Comparison of ENCODE assay signal across 1 cellular context in genomic region chr18:3498705-3499451, GRCh38.
TF ChIP-seq lines count a peak whose summit lies in the region.

No MANE protein-coding gene starts in this region.

TF ChIP-seq in HepG2, 621 proteins besides CTCF, POLR2A, EP300 and RAD21 (continued from another document):
- TF ChIP-seq AHDC1 (CRISPR knock-in tag; IDR thresholded peaks at IDR 0.05; ENCODE audit: borderline replicate concordance) (no peak), ZNF317 (CRISPR knock-in tag; IDR thresholded peaks at IDR 0.05) (no peak), ZKSCAN5 (CRISPR knock-in tag; IDR thresholded peaks at IDR 0.05) (no peak), HMGA1 (CRISPR knock-in tag; conservative IDR thresholded peaks at IDR 0.05) (no peak), WIZ (CRISPR knock-in tag; IDR thresholded peaks at IDR 0.05) (no peak), HNRNPLL (IDR thresholded peaks at IDR 0.05; ENCODE audit: low read depth, low read length, poor library complexity, severe bottlenecking) (peak; percentile 43), TERF1 (CRISPR knock-in tag; IDR thresholded peaks at IDR 0.05) (no peak), ZNF687 (CRISPR knock-in tag; IDR thresholded peaks at IDR 0.05) (peak; percentile 15; the same call in 1 of the 2 replicates), KDM5B (CRISPR knock-in tag; IDR thresholded peaks at IDR 0.05; ENCODE audit: borderline replicate concordance) (peak; percentile 35; the same call in 1 of the 2 replicates), DPF2 (CRISPR knock-in tag; IDR thresholded peaks at IDR 0.05; ENCODE audit: borderline replicate concordance, low read depth) (no peak), ZMYM4 (CRISPR knock-in tag; IDR thresholded peaks at IDR 0.05) (no peak), DMAP1 (CRISPR knock-in tag; IDR thresholded peaks at IDR 0.05) (no peak), NFYB (CRISPR knock-in tag; IDR thresholded peaks at IDR 0.05) (no peak), XRCC5 (optimal IDR thresholded peaks at IDR 0.05; ENCODE audit: low read length) (no peak), ZNF335 (CRISPR knock-in tag; IDR thresholded peaks at IDR 0.05) (no peak), ZNF709 (CRISPR knock-in tag; IDR thresholded peaks at IDR 0.05) (no peak), ETV6 (CRISPR knock-in tag; conservative IDR thresholded peaks at IDR 0.05) (no peak), GABPB1 (CRISPR knock-in tag; IDR thresholded peaks at IDR 0.05) (peak; percentile 14; the same call in 1 of the 2 replicates), STAT5B (CRISPR knock-in tag; IDR thresholded peaks at IDR 0.05) (no peak)
- TF ChIP-seq, protein P1, sequence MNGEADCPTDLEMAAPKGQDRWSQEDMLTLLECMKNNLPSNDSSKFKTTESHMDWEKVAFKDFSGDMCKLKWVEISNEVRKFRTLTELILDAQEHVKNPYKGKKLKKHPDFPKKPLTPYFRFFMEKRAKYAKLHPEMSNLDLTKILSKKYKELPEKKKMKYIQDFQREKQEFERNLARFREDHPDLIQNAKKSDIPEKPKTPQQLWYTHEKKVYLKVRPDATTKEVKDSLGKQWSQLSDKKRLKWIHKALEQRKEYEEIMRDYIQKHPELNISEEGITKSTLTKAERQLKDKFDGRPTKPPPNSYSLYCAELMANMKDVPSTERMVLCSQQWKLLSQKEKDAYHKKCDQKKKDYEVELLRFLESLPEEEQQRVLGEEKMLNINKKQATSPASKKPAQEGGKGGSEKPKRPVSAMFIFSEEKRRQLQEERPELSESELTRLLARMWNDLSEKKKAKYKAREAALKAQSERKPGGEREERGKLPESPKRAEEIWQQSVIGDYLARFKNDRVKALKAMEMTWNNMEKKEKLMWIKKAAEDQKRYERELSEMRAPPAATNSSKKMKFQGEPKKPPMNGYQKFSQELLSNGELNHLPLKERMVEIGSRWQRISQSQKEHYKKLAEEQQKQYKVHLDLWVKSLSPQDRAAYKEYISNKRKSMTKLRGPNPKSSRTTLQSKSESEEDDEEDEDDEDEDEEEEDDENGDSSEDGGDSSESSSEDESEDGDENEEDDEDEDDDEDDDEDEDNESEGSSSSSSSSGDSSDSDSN (CRISPR knock-in tag; IDR thresholded peaks at IDR 0.05) = peak; percentile 70; the same call in 1 of the 2 replicates
- TF ChIP-seq, protein P2, sequence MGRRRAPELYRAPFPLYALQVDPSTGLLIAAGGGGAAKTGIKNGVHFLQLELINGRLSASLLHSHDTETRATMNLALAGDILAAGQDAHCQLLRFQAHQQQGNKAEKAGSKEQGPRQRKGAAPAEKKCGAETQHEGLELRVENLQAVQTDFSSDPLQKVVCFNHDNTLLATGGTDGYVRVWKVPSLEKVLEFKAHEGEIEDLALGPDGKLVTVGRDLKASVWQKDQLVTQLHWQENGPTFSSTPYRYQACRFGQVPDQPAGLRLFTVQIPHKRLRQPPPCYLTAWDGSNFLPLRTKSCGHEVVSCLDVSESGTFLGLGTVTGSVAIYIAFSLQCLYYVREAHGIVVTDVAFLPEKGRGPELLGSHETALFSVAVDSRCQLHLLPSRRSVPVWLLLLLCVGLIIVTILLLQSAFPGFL (CRISPR knock-in tag; IDR thresholded peaks at IDR 0.05) = no peak
- TF ChIP-seq, protein P3, sequence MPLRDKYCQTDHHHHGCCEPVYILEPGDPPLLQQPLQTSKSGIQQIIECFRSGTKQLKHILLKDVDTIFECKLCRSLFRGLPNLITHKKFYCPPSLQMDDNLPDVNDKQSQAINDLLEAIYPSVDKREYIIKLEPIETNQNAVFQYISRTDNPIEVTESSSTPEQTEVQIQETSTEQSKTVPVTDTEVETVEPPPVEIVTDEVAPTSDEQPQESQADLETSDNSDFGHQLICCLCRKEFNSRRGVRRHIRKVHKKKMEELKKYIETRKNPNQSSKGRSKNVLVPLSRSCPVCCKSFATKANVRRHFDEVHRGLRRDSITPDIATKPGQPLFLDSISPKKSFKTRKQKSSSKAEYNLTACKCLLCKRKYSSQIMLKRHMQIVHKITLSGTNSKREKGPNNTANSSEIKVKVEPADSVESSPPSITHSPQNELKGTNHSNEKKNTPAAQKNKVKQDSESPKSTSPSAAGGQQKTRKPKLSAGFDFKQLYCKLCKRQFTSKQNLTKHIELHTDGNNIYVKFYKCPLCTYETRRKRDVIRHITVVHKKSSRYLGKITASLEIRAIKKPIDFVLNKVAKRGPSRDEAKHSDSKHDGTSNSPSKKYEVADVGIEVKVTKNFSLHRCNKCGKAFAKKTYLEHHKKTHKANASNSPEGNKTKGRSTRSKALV (CRISPR knock-in tag; IDR thresholded peaks at IDR 0.05) = peak; percentile 82; the same call in 1 of the 2 replicates
